24 cellular contexts compared by ENCODE assay signal in the genomic region with DNA sequence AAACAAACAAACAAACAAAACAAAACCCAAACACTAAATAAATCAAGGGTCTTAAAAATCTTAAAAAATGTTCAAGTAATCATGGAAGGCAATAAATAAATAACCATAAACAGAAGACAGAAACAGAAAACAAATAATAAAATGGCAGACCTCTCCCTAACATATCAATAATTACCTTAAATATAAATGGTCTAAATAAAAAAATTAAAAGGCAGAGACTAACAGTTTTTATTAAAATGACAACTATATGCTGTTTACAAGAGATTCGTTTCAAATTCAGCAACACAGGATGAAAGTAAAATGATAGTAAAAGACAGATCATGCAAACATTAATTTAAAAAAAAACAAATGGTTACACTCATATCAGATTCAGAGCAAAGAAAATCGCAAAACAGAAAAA.
DNase-seq lines count a peak whose midpoint lies in the region; ATAC-seq, FAIRE-seq and TF ChIP-seq lines count a peak whose summit lies in the region.
"Had no signal": no experiment of that assay in that cellular context is flagged by ENCODE, and none has a peak within 500 bp of the region (broad histone marks: within the 10 kb centered on the region; RNA-seq: fewer than 3 reads in every experiment).

No MANE protein-coding gene starts in this region.

- no peak overlapping the region for H2AFZ ChIP-seq in K562 (ENCODE audit: low read depth, low read length)
- H2AFZ ChIP-seq: GM23248 had no signal

- no peak for ATAC-seq in activated T-cell treated with anti-CD3 and anti-CD28 coated beads, Interleukin-2, amount 50 U/mL, for 72 hours (replicated peaks in 1 of 2)
- ATAC-seq in K562 (no peak), gastrocnemius medialis (no peak)
- ATAC-seq: A549, GM12878 had no signal

- H3K79me2 ChIP-seq in K562 (ENCODE audit: control insufficient read depth, insufficient read depth, low read length), result peaks cover 8% of the 10 kb centered on the region

- FAIRE-seq in K562 (lab: Jason Lieb, UNC), result no peak
- FAIRE-seq: A549, GM12878, GM19239, H1 had no signal

- H3K27ac Mint-ChIP-seq in activated T-cell treated with anti-CD3 and anti-CD28 coated beads, Interleukin-2, amount 50 U/mL, for 72 hours, result peak overlapping the region; percentile 38
- H3K27ac Mint-ChIP-seq: CD4-positive, alpha-beta memory T cell had no signal

- H3K4me3 ChIP-seq in K562 (no peak overlapping the region), gastrocnemius medialis (no peak overlapping the region)
- H3K4me3 ChIP-seq: A549; BLaER1 treated with 17β-estradiol and CSF1 and Interleukin-3, amounts not matched to agents 10 nM and 100 nM; GM12878; GM23248 had no signal

- H3K36me3 Mint-ChIP-seq in activated T-cell treated with anti-CD3 and anti-CD28 coated beads, Interleukin-2, amount 50 U/mL, for 72 hours (ENCODE audit: insufficient read depth in 2 of 2), result peaks cover 15 to 65% of the 10 kb centered on the region in 2 donors

- peaks cover 25% of the 10 kb centered on the region; the same call in 1 of the 3 replicates for H3K36me3 ChIP-seq in K562 (ENCODE audit: control insufficient read depth, insufficient read depth, low read length)
- peaks cover 0 to under 1% of the 10 kb centered on the region in 2 donors for H3K36me3 ChIP-seq in gastrocnemius medialis

- POLR2A ChIA-PET in K562 (lab: Yijun Ruan, JAX), result no interaction called here

- TF ChIP-seq CTCF in K562 (IDR thresholded peaks at IDR 0.05 in 2 of 3, conservative IDR thresholded peaks at IDR 0.05 in 1 of 3; ENCODE audit: insufficient read depth in 2 of 3, low read depth in 1 of 3, low read length in 3 of 3) (no peak), gastrocnemius medialis (IDR thresholded peaks at IDR 0.05 in 4 of 5, conservative IDR thresholded peaks at IDR 0.05 in 1 of 5) (no peak)

- no peak overlapping the region for H3K9ac ChIP-seq in K562 (ENCODE audit: insufficient read depth in 1 of 2, low read depth in 2 of 2, low read length in 2 of 2)
- H3K9ac ChIP-seq: BLaER1 treated with 17β-estradiol and CSF1 and Interleukin-3, amounts not matched to agents 10 nM and 100 nM; GM23248 had no signal

- peaks cover 0 to 6% of the 10 kb centered on the region in 2 donors for H3K9me3 Mint-ChIP-seq in activated T-cell treated with anti-CD3 and anti-CD28 coated beads, Interleukin-2, amount 50 U/mL, for 72 hours

- TF ChIP-seq POLR2A in K562 (conservative IDR thresholded peaks at IDR 0.05) (no peak), gastrocnemius medialis (IDR thresholded peaks at IDR 0.05) (no peak)

- no peaks in the 10 kb centered on the region for H4K20me1 ChIP-seq in K562 (replicated peaks; ENCODE audit: control insufficient read depth, insufficient read depth, low read length)

- no peak for TF ChIP-seq EP300 in K562 (IDR thresholded peaks at IDR 0.05; ENCODE audit: low read length)

- TF ChIP-seq RAD21 in K562 (CRISPR knock-in tag; conservative IDR thresholded peaks at IDR 0.05 in 1 of 2, IDR thresholded peaks at IDR 0.05 in 1 of 2), result no peak

- H3K27ac ChIP-seq in K562 (ENCODE audit: extremely low read depth, low read depth, low read length) (no peak overlapping the region), gastrocnemius medialis (peak overlapping the region; percentile 81 to 90 (median 89))
- H3K27ac ChIP-seq: 22Rv1; A549; BLaER1 treated with 17β-estradiol and CSF1 and Interleukin-3, amounts not matched to agents 10 nM and 100 nM; GM23248 had no signal

- H3K4me1 ChIP-seq in K562 (replicated peaks in 1 of 2; ENCODE audit: control insufficient read depth in 2 of 2, insufficient read depth in 2 of 2, low read length in 2 of 2) (no peaks in the 10 kb centered on the region), gastrocnemius medialis (peaks cover 23 to 33% of the 10 kb centered on the region in 2 donors)
- H3K4me1 ChIP-seq: A549; BE2C; BLaER1 treated with 17β-estradiol and CSF1 and Interleukin-3, amounts not matched to agents 10 nM and 100 nM had no signal

- H3K27me3 ChIP-seq in K562 (ENCODE audit: control insufficient read depth in 2 of 2, insufficient read depth in 2 of 2, low read length in 2 of 2) (no peaks in the 10 kb centered on the region), gastrocnemius medialis (no peaks in the 10 kb centered on the region)
- H3K27me3 ChIP-seq: BE2C; BLaER1 treated with 17β-estradiol and CSF1 and Interleukin-3, amounts not matched to agents 10 nM and 100 nM had no signal

- CTCF ChIA-PET in K562 (lab: Yijun Ruan, JAX; ENCODE audit: low intra/inter-chr PET ratio), result no interaction called here

- intact Hi-C loops in K562 (cut with micrococcal nuclease), result loop anchor here (5.0 kb wide), 1 partner anchor 90 kb away; a partner anchor contains a TSS
- intact Hi-C loops in gastrocnemius medialis (cut with DNase I; ENCODE audit: low total_unique reads), result loop anchor here (10.0 kb wide), 1 partner anchor 327 kb away; no protein-coding TSS in a partner anchor

- H3K4me2 ChIP-seq in K562 (ENCODE audit: insufficient read depth, low read length), result no peak overlapping the region
- H3K4me2 ChIP-seq: A549; BLaER1 treated with 17β-estradiol and CSF1 and Interleukin-3, amounts not matched to agents 10 nM and 100 nM had no signal

- WGBS in K562 (ENCODE audit: insufficient coverage, low coverage, missing lambda C conversion rate), result 100% methylated on average over 2 of the region's 2 CpGs

- no peaks in the 10 kb centered on the region for H3K9me1 ChIP-seq in K562 (ENCODE audit: control insufficient read depth, insufficient read depth, low read length)

- no peak overlapping the region for H3K4me3 Mint-ChIP-seq in activated T-cell treated with anti-CD3 and anti-CD28 coated beads, Interleukin-2, amount 50 U/mL, for 72 hours
- H3K4me3 Mint-ChIP-seq: CD4-positive, alpha-beta memory T cell had no signal

- H3K27me3 Mint-ChIP-seq in activated T-cell treated with anti-CD3 and anti-CD28 coated beads, Interleukin-2, amount 50 U/mL, for 72 hours (ENCODE audit: low read depth), result no peaks in the 10 kb centered on the region
- H3K27me3 Mint-ChIP-seq: CD4-positive, alpha-beta memory T cell had no signal

- no peaks in the 10 kb centered on the region for H3K9me3 ChIP-seq in K562 (replicated peaks; ENCODE audit: control insufficient read depth, insufficient read depth, low read depth, low read length)
- peaks cover 0 to 7% (median 3%) of the 10 kb centered on the region in 3 donors for H3K9me3 ChIP-seq in gastrocnemius medialis
- H3K9me3 ChIP-seq: BE2C had no signal

- in situ Hi-C loops in K562 (cut with MboI) (no loop called here), gastrocnemius medialis (cut with MboI; ENCODE audit: low sequenced_read_pairs in 4 of 4) (loop anchor here in 2 of 4 donors (10.0 kb wide), 1 partner anchor 87 kb away; a partner anchor contains a TSS)

- no TSS peak for BruUV-seq in K562 (replicated peaks; lab: Mats Ljungman, UMichigan)

- H3K4me1 Mint-ChIP-seq in activated T-cell treated with anti-CD3 and anti-CD28 coated beads, Interleukin-2, amount 50 U/mL, for 72 hours (ENCODE audit: low read depth), result no peaks in the 10 kb centered on the region

- DNase-seq in activated T-cell treated with anti-CD3 and anti-CD28 coated beads, Interleukin-2, amount 50 U/mL, for 72 hours, result no peak
- no peak for DNase-seq in activated T-cell treated with anti-CD3 and anti-CD28 coated beads, Interleukin-2, amount 50 U/mL, for 1 hour
- DNase-seq in K562 (ENCODE audit: extremely low read depth in 1 of 4, low spot score in 3 of 4) (no peak), gastrocnemius medialis (no peak), C1 segment of cervical spinal cord (lab: John Stamatoyannopoulos, UW) (no peak)
- DNase-seq in activated naive CD4-positive, alpha-beta T cell treated with anti-CD3 and anti-CD28 coated beads, Interleukin-2, amount 50 U/mL, for 16 hours, result no peak
- DNase-seq: ACHN; AML-193; BE2C; Calu3; CD4-positive, alpha-beta memory T cell; COR-L47; DMS53; DMS79 treated with DMSO at 0.1 percent for 48 hours; GDM1; GM23248; H7; HCEC 1CT had no signal

TF ChIP-seq in K562, 482 proteins besides CTCF, POLR2A, EP300 and RAD21 (continues in another document):
- TF ChIP-seq, protein P1, sequence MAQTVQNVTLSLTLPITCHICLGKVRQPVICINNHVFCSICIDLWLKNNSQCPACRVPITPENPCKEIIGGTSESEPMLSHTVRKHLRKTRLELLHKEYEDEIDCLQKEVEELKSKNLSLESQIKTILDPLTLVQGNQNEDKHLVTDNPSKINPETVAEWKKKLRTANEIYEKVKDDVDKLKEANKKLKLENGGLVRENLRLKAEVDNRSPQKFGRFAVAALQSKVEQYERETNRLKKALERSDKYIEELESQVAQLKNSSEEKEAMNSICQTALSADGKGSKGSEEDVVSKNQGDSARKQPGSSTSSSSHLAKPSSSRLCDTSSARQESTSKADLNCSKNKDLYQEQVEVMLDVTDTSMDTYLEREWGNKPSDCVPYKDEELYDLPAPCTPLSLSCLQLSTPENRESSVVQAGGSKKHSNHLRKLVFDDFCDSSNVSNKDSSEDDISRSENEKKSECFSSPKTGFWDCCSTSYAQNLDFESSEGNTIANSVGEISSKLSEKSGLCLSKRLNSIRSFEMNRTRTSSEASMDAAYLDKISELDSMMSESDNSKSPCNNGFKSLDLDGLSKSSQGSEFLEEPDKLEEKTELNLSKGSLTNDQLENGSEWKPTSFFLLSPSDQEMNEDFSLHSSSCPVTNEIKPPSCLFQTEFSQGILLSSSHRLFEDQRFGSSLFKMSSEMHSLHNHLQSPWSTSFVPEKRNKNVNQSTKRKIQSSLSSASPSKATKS (CRISPR knock-in tag; IDR thresholded peaks at IDR 0.05), result no peak
- TF ChIP-seq ZNF354B (CRISPR knock-in tag; IDR thresholded peaks at IDR 0.05) (0 out of 2 replicates have a peak, but pooled peaks have one; percentile 62), MEF2A (IDR thresholded peaks at IDR 0.05; ENCODE audit: control insufficient read depth, low read depth, low read length) (no peak)
